ENCODE assay signal across 25 cellular contexts in the genomic region with DNA sequence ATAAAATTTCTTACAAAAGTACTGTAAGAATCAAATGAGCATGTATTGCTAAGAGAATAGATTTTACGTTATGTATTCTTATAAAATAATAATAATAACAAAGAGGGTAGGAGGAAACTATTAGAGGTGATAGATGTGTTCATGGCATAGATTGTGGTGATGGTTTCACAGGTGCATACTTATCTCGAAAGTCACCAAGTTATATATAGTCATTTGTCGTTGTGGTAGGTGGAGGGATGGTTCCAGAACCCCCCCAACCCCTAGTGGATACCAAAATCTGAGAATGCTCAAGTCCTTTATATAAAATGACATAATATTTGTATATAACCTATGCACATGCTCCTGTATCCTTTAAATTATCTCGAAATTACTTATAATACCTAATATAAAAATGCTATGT. TPM values are rescaled to one million over a fixed set of nuclear protein-coding genes. Genes with fewer than 3 reads are reported as not detected.
DNase-seq lines count a peak whose midpoint lies in the region; ATAC-seq lines count a peak whose summit lies in the region.
"Had no signal": no experiment of that assay in that cellular context is flagged by ENCODE, and none has a peak within 500 bp of the region (broad histone marks: within the 10 kb centered on the region; RNA-seq: fewer than 3 reads in every experiment).

No MANE protein-coding gene starts in this region.

- peaks cover 6% of the 10 kb centered on the region for H3K27me3 Mint-ChIP-seq in activated CD4-positive, alpha-beta T cell treated with anti-CD3 and anti-CD28 coated beads, Interleukin-2, amount 10 ng/mL, durations not matched to agents 24 days and 14 days

- ATAC-seq in GM18858 (IDR thresholded peaks at IDR 0.05; ENCODE audit: unreplicated experiment) (peak; percentile 59), GM21390 (IDR thresholded peaks at IDR 0.05; ENCODE audit: unreplicated experiment) (peak; percentile 49), HG02885 (IDR thresholded peaks at IDR 0.05; ENCODE audit: poor library complexity, unreplicated experiment) (peak; percentile 79), HG03521 (IDR thresholded peaks at IDR 0.05; ENCODE audit: unreplicated experiment) (peak; percentile 53), HG02970 (IDR thresholded peaks at IDR 0.05; ENCODE audit: low FRiP score, unreplicated experiment) (no peak)
- ATAC-seq: activated CD8-positive, alpha-beta T cell treated with anti-CD3 and anti-CD28 coated beads, Interleukin-2, amount 10 ng/mL, durations not matched to agents 7 days and 5 days; naive thymus-derived CD8-positive, alpha-beta T cell; stimulated activated naive B cell treated with anti-CD40 and anti-IgM and Interleukin-4, amounts not matched to agents 10 μg/mL and 1 μg/mL and 100 μg/mL, for 72 hours had no signal

- no peak overlapping the region for H3K4me3 Mint-ChIP-seq in activated CD4-positive, alpha-beta T cell treated with anti-CD3 and anti-CD28 coated beads, Interleukin-2, amount 10 ng/mL, durations not matched to agents 24 days and 14 days
- H3K4me3 Mint-ChIP-seq: activated CD8-positive, alpha-beta T cell treated with anti-CD3 and anti-CD28 coated beads, Interleukin-2, amount 10 ng/mL, durations not matched to agents 7 days and 5 days; central memory CD8-positive, alpha-beta T cell; naive thymus-derived CD8-positive, alpha-beta T cell; stimulated activated naive B cell treated with anti-CD40 and anti-IgM and Interleukin-4, amounts not matched to agents 10 μg/mL and 1 μg/mL and 100 μg/mL, for 72 hours had no signal

- H3K36me3 Mint-ChIP-seq in activated CD4-positive, alpha-beta T cell treated with anti-CD3 and anti-CD28 coated beads, Interleukin-2, amount 10 ng/mL, durations not matched to agents 24 days and 14 days (ENCODE audit: low read depth), result no peaks in the 10 kb centered on the region
- H3K36me3 Mint-ChIP-seq: naive thymus-derived CD8-positive, alpha-beta T cell; stimulated activated naive B cell treated with anti-CD40 and anti-IgM and Interleukin-4, amounts not matched to agents 10 μg/mL and 1 μg/mL and 100 μg/mL, for 72 hours had no signal

- H3K9me3 Mint-ChIP-seq in activated CD4-positive, alpha-beta T cell treated with anti-CD3 and anti-CD28 coated beads, Interleukin-2, amount 10 ng/mL, durations not matched to agents 24 days and 14 days, result no peaks in the 10 kb centered on the region
- H3K9me3 Mint-ChIP-seq: central memory CD8-positive, alpha-beta T cell; naive thymus-derived CD8-positive, alpha-beta T cell had no signal

- H3K27ac Mint-ChIP-seq in activated CD4-positive, alpha-beta T cell treated with anti-CD3 and anti-CD28 coated beads, Interleukin-2, amount 10 ng/mL, durations not matched to agents 24 days and 14 days, result no peak overlapping the region
- H3K27ac Mint-ChIP-seq: activated CD8-positive, alpha-beta T cell treated with anti-CD3 and anti-CD28 coated beads, Interleukin-2, amount 10 ng/mL, durations not matched to agents 7 days and 5 days; naive thymus-derived CD8-positive, alpha-beta T cell; stimulated activated naive B cell treated with anti-CD40 and anti-IgM and Interleukin-4, amounts not matched to agents 10 μg/mL and 1 μg/mL and 100 μg/mL, for 72 hours had no signal

- H3K4me1 Mint-ChIP-seq in activated CD4-positive, alpha-beta T cell treated with anti-CD3 and anti-CD28 coated beads, Interleukin-2, amount 10 ng/mL, durations not matched to agents 24 days and 14 days, result no peaks in the 10 kb centered on the region
- H3K4me1 Mint-ChIP-seq: central memory CD8-positive, alpha-beta T cell; naive thymus-derived CD8-positive, alpha-beta T cell; stimulated activated naive B cell treated with anti-CD40 and anti-IgM and Interleukin-4, amounts not matched to agents 10 μg/mL and 1 μg/mL and 100 μg/mL, for 72 hours had no signal

- intact Hi-C loops in activated CD4-positive, alpha-beta T cell treated with anti-CD3 and anti-CD28 coated beads, Interleukin-2, amount 10 ng/mL, durations not matched to agents 24 days and 14 days (cut with micrococcal nuclease), result no loop called here

- DNase-seq in Ammon's horn (ENCODE audit: low spot score), result no peak
- no peak for DNase-seq in activated CD4-positive, alpha-beta T cell treated with anti-CD3 and anti-CD28 coated beads, Interleukin-2, amount 10 ng/mL, durations not matched to agents 24 days and 14 days
- no peak for DNase-seq in iPS-NIHi11 (ENCODE audit: low spot score)
- DNase-seq: activated CD4-positive, CD25-positive, alpha-beta regulatory T cell treated with anti-CD3 and anti-CD28 coated beads, Interleukin-2, amount 50 U/mL, for 72 hours; activated CD8-positive, alpha-beta T cell treated with anti-CD3 and anti-CD28 coated beads, Interleukin-2, amount 10 ng/mL, durations not matched to agents 7 days and 5 days; activated gamma-delta T cell; activated T-cell treated with anti-CD3 and anti-CD28 coated beads for 4 hours; COR-L47; dermis blood vessel endothelial cell; DMS79 treated with DMSO at 0.1 percent for 48 hours; islet precursor cell; midbrain; MV-4-11; naive thymus-derived CD8-positive, alpha-beta T cell; NCI-H526; SJCRH30; small intestine; stimulated activated CD4-positive, alpha-beta T cell treated with anti-CD3 and anti-CD28 coated beads, Interleukin-2, amount 100 ng/mL, for 48 hours; stimulated activated naive B cell treated with anti-CD40 and anti-IgM and Interleukin-4, amounts not matched to agents 10 μg/mL and 1 μg/mL and 100 μg/mL, for 72 hours had no signal

RNA-seq across cellular contexts. Expression of gene H2AZ1, which starts 36.7 kb away (rescaled TPM):
- total RNA-seq in activated CD4-positive, alpha-beta T cell treated with anti-CD3 and anti-CD28 coated beads, Interleukin-2, amount 10 ng/mL, durations not matched to agents 24 days and 14 days, result 477 TPM in 2 replicates

RNA-seq across cellular contexts. Expression of gene DNAJB14, which starts 40.4 kb away (rescaled TPM):
- 49.2 and 49.8 TPM in 2 replicates for total RNA-seq in activated CD4-positive, alpha-beta T cell treated with anti-CD3 and anti-CD28 coated beads, Interleukin-2, amount 10 ng/mL, durations not matched to agents 24 days and 14 days
